In genomic region chr18:13612111-13612997, GRCh38 we compare ENCODE assay signal across 8 cellular contexts.
DNase-seq lines count a peak whose midpoint lies in the region; ATAC-seq and TF ChIP-seq lines count a peak whose summit lies in the region.

No MANE protein-coding gene starts in this region.

- ATAC-seq in GM18861 (IDR thresholded peaks at IDR 0.05; ENCODE audit: unreplicated experiment) (peak; percentile 39), HG02970 (IDR thresholded peaks at IDR 0.05; ENCODE audit: low FRiP score, unreplicated experiment) (peak; percentile 53), left lung (peak; percentile 5)

- no peaks in the 10 kb centered on the region for H3K9me3 Mint-ChIP-seq in activated naive CD8-positive, alpha-beta T cell (ENCODE audit: low read depth)

- peaks cover 0 to 27% of the 10 kb centered on the region in 2 donors for H3K27me3 ChIP-seq in left lung

- H3K27ac Mint-ChIP-seq in activated naive CD8-positive, alpha-beta T cell: peak overlapping the region; percentile 92

- H3K4me1 Mint-ChIP-seq in activated naive CD8-positive, alpha-beta T cell (ENCODE audit: low read depth): peaks cover 84% of the 10 kb centered on the region

- no peaks in the 10 kb centered on the region for H3K27me3 Mint-ChIP-seq in activated naive CD8-positive, alpha-beta T cell

- H3K4me1 ChIP-seq in left lung: peaks cover 13 to 65% of the 10 kb centered on the region in 2 donors

- no peaks in the 10 kb centered on the region for H3K9me3 ChIP-seq in left lung

- peak overlapping the region; percentile 85 for H3K4me3 Mint-ChIP-seq in activated naive CD8-positive, alpha-beta T cell

- H3K4me3 ChIP-seq in left lung: peak overlapping the region in 1 of 2 donors; percentile 18

- DNase-seq in SK-N-DZ (ENCODE audit: low spot score): peak; percentile 53
- DNase-seq in left lung: no peak
- DNase-seq in stimulated activated CD8-positive, alpha-beta memory T cell treated with anti-CD3 and anti-CD28 coated beads, Interleukin-12 subunit alpha, Interleukin-12 subunit beta, amount 100 ng/mL, for 4 hours (ENCODE audit: low read depth): peak; percentile 64
- DNase-seq in 8988T: no peak
- DNase-seq in iPS-NIHi11 (ENCODE audit: low spot score): no peak

- TF ChIP-seq CTCF in left lung (IDR thresholded peaks at IDR 0.05): no peak

- H3K36me3 Mint-ChIP-seq in activated naive CD8-positive, alpha-beta T cell: peaks cover 4% of the 10 kb centered on the region

- intact Hi-C loops in left lung (cut with DNase I): no loop called here

- H3K27ac ChIP-seq in left lung: peak overlapping the region in 1 of 2 donors; percentile 45

- H3K36me3 ChIP-seq in left lung: no peaks in the 10 kb centered on the region

Comparison
In these comparisons a context has a peak if more than half of its experiments do, and no peak if none do; other contexts are left out.
1. DNase-seq: peak in SK-N-DZ (single experiment) and stimulated activated CD8-positive, alpha-beta memory T cell treated with anti-CD3 and anti-CD28 coated beads, Interleukin-12 subunit alpha, Interleukin-12 subunit beta, amount 100 ng/mL, for 4 hours (single experiment); none in left lung (0 of 2), 8988T (single experiment) and iPS-NIHi11 (single experiment).
2. Peak in every context shown above with its lines, with median percentiles within 50 percentile points of each other: ATAC-seq.